8 cellular contexts compared by ENCODE assay signal in the genomic region with DNA sequence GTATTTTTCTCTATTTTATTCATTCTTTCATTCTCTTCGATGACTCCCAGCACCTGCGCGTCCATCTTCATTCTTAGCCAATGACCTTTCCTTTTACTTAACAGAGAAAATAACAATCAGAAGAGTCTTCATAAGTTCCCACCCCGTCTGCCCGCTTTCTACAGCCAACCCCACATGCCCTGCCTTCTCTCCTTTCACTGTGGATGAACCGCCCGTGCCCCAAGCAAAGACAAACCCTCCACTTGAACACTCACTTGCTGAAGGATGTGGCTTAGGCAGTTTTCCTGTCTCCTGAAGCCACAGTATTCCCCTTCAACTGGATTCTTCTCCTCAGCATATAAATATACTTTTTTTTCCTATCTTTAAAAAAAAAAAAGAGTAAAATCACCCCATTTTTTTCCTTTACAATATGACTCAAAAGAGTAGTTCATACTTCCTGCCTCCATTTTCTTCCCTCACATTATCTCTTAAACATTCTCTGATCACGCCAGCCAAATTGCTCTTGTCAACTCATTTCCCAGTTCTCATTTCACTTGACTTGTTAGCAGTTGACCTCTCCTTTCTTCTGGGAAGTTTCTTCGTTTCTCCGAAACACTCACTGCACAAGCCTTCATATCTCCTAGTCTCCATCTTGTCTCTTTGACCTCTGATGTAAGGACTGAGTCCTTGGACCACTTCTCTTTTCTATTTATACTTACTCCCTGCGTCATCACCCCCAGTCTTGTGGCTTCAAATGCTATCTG. TPM values are rescaled to one million over a fixed set of nuclear protein-coding genes. Genes with fewer than 3 reads are reported as not detected.
A peak's percentile ranks its signal among the peaks of the same experiment; 100 is the strongest.
DNase-seq lines count a peak whose midpoint lies in the region; ATAC-seq, FAIRE-seq and TF ChIP-seq lines count a peak whose summit lies in the region.

No MANE protein-coding gene starts in this region.

- DNase-seq in Kasumi-1 (lab: John Stamatoyannopoulos, UW) = peak; percentile 45 to 65
- DNase-seq in left lobe of liver (ENCODE audit: low spot score) = no peak
- DNase-seq in osteocyte (ENCODE audit: extremely low spot score, unreplicated experiment) = no peak
- no peak for DNase-seq in omental fat pad (ENCODE audit: low spot score)
- no peak for DNase-seq in HTR-8/SVneo (ENCODE audit: insufficient read length, low spot score)
- DNase-seq in LoVo (ENCODE audit: low spot score) = no peak

- TF ChIP-seq CTCF in osteocyte (IDR thresholded peaks at IDR 0.05) = no peak
- no peak for TF ChIP-seq CTCF in omental fat pad (IDR thresholded peaks at IDR 0.05)

- H3K4me1 Mint-ChIP-seq in osteocyte (ENCODE audit: unreplicated experiment) = peaks cover 10% of the 10 kb centered on the region

- peaks cover 10% of the 10 kb centered on the region for H3K36me3 Mint-ChIP-seq in osteocyte (ENCODE audit: unreplicated experiment)

- H3K4me3 Mint-ChIP-seq in osteocyte (ENCODE audit: unreplicated experiment) = no peak overlapping the region

- no peak overlapping the region for H3K27ac Mint-ChIP-seq in osteocyte (ENCODE audit: unreplicated experiment)

- FAIRE-seq in HTR-8/SVneo (lab: Jason Lieb, UNC) = no peak

- H3K9me3 Mint-ChIP-seq in osteocyte (ENCODE audit: unreplicated experiment) = no peaks in the 10 kb centered on the region

- ATAC-seq in GM18499 (IDR thresholded peaks at IDR 0.05; ENCODE audit: insufficient read depth, unreplicated experiment) (peak; percentile 75), GM21737 (IDR thresholded peaks at IDR 0.05; ENCODE audit: unreplicated experiment) (peak; percentile 85), left lobe of liver (peak; percentile 29), omental fat pad (ENCODE audit: low FRiP score) (no peak)

- no peaks in the 10 kb centered on the region for H3K27me3 Mint-ChIP-seq in osteocyte (ENCODE audit: unreplicated experiment)

RNA-seq across cellular contexts. Expression of a gene that starts 11.1 kb away (rescaled TPM):
- 0.28 TPM for total RNA-seq in left lobe of liver
- 3.1 TPM in 2 replicates for total RNA-seq in osteocyte
- 10 to 100 TPM in 3 of 4 donors, 1 to 10 TPM in 1; 7.1 to 16.1 (median 13.0) TPM for total RNA-seq in omental fat pad

RNA-seq across cellular contexts. Expression of a gene that starts 27.5 kb away (rescaled TPM):
- total RNA-seq in left lobe of liver (18.4 TPM), osteocyte (23.7 and 27.4 TPM in 2 replicates), omental fat pad (10 to 100 TPM; 22.9 to 39.6 (median 29.6) TPM)

Comparison
In these comparisons a context has a peak if more than half of its experiments do, and no peak if none do; other contexts are left out.
1. DNase-seq: peak in Kasumi-1 (2 of 2); none in left lobe of liver (single experiment), osteocyte (single experiment), omental fat pad (single experiment), HTR-8/SVneo (single experiment) and LoVo (single experiment).